Comparison of ENCODE assay signal across 8 cellular contexts in the genomic region with DNA sequence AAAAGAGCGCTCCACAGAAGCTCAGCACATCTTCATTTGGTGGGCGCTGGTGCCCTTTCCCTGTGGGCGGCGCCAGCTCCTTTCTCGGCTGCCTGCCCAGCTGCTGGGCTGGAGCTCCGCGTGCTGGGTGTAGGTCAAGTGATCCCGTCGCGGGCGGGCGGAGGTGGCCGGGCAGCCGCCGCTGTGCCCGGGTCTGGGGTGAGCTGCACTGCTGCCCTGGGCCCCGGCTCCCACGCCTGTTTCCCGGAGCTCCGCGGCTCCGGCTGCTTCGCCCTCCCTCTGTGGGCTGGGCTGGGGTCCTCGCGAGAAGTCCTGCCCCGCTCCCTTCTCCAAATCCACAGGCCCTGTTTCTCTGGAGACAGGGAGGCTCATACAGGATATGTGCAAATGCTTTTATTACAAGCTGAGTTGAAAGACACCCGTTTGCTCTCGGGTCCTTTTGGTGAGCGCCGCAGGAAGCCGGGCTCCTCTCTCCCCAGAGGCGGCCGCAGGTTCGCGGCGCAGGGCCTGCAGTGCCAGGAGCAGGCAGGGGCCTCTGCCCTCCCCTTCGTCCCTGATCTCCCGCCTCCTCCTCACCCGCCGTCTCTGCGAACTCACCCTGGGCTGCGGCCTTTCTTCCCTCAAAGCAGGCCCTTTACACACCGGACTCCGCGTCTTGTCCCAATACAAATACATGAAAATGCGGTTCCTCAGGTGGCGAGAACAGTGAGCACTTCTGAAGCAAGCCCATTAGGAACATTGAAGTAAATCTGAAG.
DNase-seq lines count a peak whose midpoint lies in the region; ATAC-seq and TF ChIP-seq lines count a peak whose summit lies in the region.

No MANE protein-coding gene starts in this region.

- DNase-seq in BJ (ENCODE audit: low read depth) (no peak), NCI-H1092 treated with DMSO at 0.1 percent for 48 hours (lab: John Stamatoyannopoulos, UW) (peak; percentile 33), foreskin melanocyte (peak; percentile 49), natural killer cell (no peak), ureter (ENCODE audit: low spot score) (peak; percentile 69), NCI-H1105 treated with DMSO at 0.1 percent for 48 hours (lab: John Stamatoyannopoulos, UW) (no peak)
- peak; percentile 24 for DNase-seq in activated naive CD4-positive, alpha-beta T cell treated with anti-CD3 and anti-CD28 coated beads for 36 hours

- intact Hi-C loops in activated naive CD4-positive, alpha-beta T cell treated with anti-CD3 and anti-CD28 coated beads for 36 hours (cut with micrococcal nuclease): loop anchor here (2.0 kb wide), 1 partner anchor 68 kb away; the partner anchor contains the start of gene CAPRIN2
- intact Hi-C loops in natural killer cell (cut with micrococcal nuclease): no loop called here

- peaks cover 11% of the 10 kb centered on the region for H3K4me1 Mint-ChIP-seq in activated naive CD4-positive, alpha-beta T cell treated with anti-CD3 and anti-CD28 coated beads for 36 hours (ENCODE audit: low read depth)
- H3K4me1 Mint-ChIP-seq in natural killer cell: peaks cover 24 to 27% of the 10 kb centered on the region in 2 donors

- POLR2A ChIA-PET in BJ (lab: Charles Lee): no interaction called here

- peaks cover 8% of the 10 kb centered on the region for H3K27me3 ChIP-seq in BJ (ENCODE audit: control insufficient read depth, insufficient read depth, low read length)

- H3K36me3 ChIP-seq in BJ (ENCODE audit: control insufficient read depth, insufficient read depth, low read length): no peaks in the 10 kb centered on the region

- TF ChIP-seq CTCF in BJ (IDR thresholded peaks at IDR 0.05; ENCODE audit: insufficient read depth, low read depth, low read length): 0 out of 2 replicates have a peak, but pooled peaks have one; percentile 6
- TF ChIP-seq CTCF in natural killer cell (IDR thresholded peaks at IDR 0.05): no peak

- H3K27me3 Mint-ChIP-seq in activated naive CD4-positive, alpha-beta T cell treated with anti-CD3 and anti-CD28 coated beads for 36 hours (ENCODE audit: low read depth): peaks cover 45% of the 10 kb centered on the region
- peaks cover 16 to 23% of the 10 kb centered on the region in 2 donors for H3K27me3 Mint-ChIP-seq in natural killer cell (ENCODE audit: low read depth in 2 of 2)

- H3K36me3 Mint-ChIP-seq in activated naive CD4-positive, alpha-beta T cell treated with anti-CD3 and anti-CD28 coated beads for 36 hours (ENCODE audit: low read depth): no peaks in the 10 kb centered on the region
- no peaks in the 10 kb centered on the region for H3K36me3 Mint-ChIP-seq in natural killer cell

- no peak overlapping the region for H3K27ac Mint-ChIP-seq in activated naive CD4-positive, alpha-beta T cell treated with anti-CD3 and anti-CD28 coated beads for 36 hours
- peak overlapping the region in 1 of 2 donors; percentile 77 for H3K27ac Mint-ChIP-seq in natural killer cell

- H3K9me3 Mint-ChIP-seq in activated naive CD4-positive, alpha-beta T cell treated with anti-CD3 and anti-CD28 coated beads for 36 hours: no peaks in the 10 kb centered on the region
- H3K9me3 Mint-ChIP-seq in natural killer cell: no peaks in the 10 kb centered on the region

- ATAC-seq in GM19438 (IDR thresholded peaks at IDR 0.05; ENCODE audit: low read depth, unreplicated experiment) (peak; percentile 57), natural killer cell (peak; percentile 54 to 70 (median 64))

- CTCF ChIA-PET in BJ (lab: Yijun Ruan, JAX): interaction anchor here (1.1 kb wide), 1 partner anchor 28 kb away, joined by 3 read pairs; no protein-coding TSS in a partner anchor
- CTCF ChIA-PET in activated naive CD4-positive, alpha-beta T cell treated with anti-CD3 and anti-CD28 coated beads for 36 hours (lab: Charles Lee): interaction anchor here (0.6 to 1.2 kb wide), 6 partner anchors 22 to 171 kb away, joined by 3 read pairs; no protein-coding TSS in a partner anchor

- H3K4me3 Mint-ChIP-seq in activated naive CD4-positive, alpha-beta T cell treated with anti-CD3 and anti-CD28 coated beads for 36 hours: peak overlapping the region; percentile 71
- H3K4me3 Mint-ChIP-seq in natural killer cell: peak overlapping the region; percentile 95

- peak overlapping the region; percentile 26 for H3K4me3 ChIP-seq in BJ (ENCODE audit: low read depth, low read length)

Comparison
In these comparisons a context has a peak if more than half of its experiments do, and no peak if none do; other contexts are left out.
1. DNase-seq: peak in NCI-H1092 treated with DMSO at 0.1 percent for 48 hours (single experiment), activated naive CD4-positive, alpha-beta T cell treated with anti-CD3 and anti-CD28 coated beads for 36 hours (single experiment), foreskin melanocyte (single experiment) and ureter (single experiment); none in BJ (single experiment), natural killer cell (single experiment) and NCI-H1105 treated with DMSO at 0.1 percent for 48 hours (single experiment).